ENCODE assay signal across 12 cellular contexts in the genomic region with DNA sequence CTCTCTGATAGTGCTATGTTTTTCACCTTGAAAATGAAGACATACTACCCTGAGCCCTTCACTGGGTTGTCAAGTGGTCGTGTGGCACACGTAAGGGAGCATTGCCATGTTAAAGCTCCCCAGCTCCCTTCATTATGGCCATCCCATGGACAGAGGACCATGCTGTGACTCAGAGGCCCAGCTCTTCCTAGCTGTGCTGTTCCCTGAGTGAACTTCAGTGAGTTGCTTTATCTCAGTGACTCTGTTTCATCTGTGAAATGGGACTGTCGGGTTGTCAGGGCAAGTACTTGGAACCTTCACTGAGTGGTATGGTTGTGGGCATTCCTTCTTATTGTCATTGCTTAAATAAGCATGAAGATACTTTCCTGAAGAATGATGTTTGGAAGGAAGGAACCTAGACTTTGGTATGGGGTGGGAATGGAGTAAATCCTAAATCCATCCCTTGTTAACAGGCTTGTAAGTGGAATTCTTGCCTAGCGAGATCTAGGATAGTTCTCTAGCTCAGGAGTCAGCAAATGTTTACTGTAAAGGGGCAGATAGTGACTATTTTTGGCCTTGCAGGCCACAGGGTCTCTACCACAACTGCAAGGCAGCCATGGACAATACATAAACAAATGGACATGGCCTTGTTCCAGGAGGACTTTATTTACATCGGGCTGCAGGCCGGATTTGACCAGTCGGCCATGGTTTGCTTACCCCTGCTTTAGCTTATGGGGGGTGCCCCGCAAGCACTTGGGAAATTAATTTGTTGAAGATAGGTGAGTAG.
DNase-seq lines count a peak whose midpoint lies in the region; ATAC-seq and TF ChIP-seq lines count a peak whose summit lies in the region.
"Had no signal": no experiment of that assay in that cellular context is flagged by ENCODE, and none has a peak within 500 bp of the region (broad histone marks: within the 10 kb centered on the region; RNA-seq: fewer than 3 reads in every experiment).

No MANE protein-coding gene starts in this region.

- intact Hi-C loops in cardiac septum (cut with DNase I): no loop called here
- intact Hi-C loops in vagina (cut with DNase I): no loop called here
- intact Hi-C loops in lower lobe of right lung (cut with DNase I): no loop called here

- H3K4me3 Mint-ChIP-seq in osteocyte (ENCODE audit: unreplicated experiment): no peak overlapping the region
- H3K4me3 Mint-ChIP-seq: activated CD4-positive, alpha-beta T cell treated with anti-CD3 and anti-CD28 coated beads, Interleukin-2, amount 10 ng/mL, durations not matched to agents 24 days and 14 days; activated T-cell treated with anti-CD3 and anti-CD28 coated beads, Interleukin-2, amount 50 U/mL, for 72 hours had no signal

- WGBS in esophagus, 2 donors: 83 to 87% methylated on average over 8 of the region's 8 CpGs

- H3K27ac ChIP-seq in right atrium auricular region (no peak overlapping the region), esophagus (ENCODE audit: low read depth in 2 of 2, low read length in 1 of 2) (peak overlapping the region; percentile 69 to 75), vagina (peak overlapping the region; percentile 84), lower lobe of right lung (no peak overlapping the region)

- TF ChIP-seq CTCF in right atrium auricular region (IDR thresholded peaks at IDR 0.05) (no peak), osteocyte (IDR thresholded peaks at IDR 0.05) (no peak), vagina (IDR thresholded peaks at IDR 0.05) (no peak), lower lobe of right lung (IDR thresholded peaks at IDR 0.05) (no peak)

- H3K9me3 ChIP-seq in right atrium auricular region: no peaks in the 10 kb centered on the region
- H3K9me3 ChIP-seq in esophagus (ENCODE audit: control insufficient read depth in 2 of 2, insufficient read depth in 1 of 2, low read depth in 1 of 2, low read length in 1 of 2): no peaks in the 10 kb centered on the region
- H3K9me3 ChIP-seq in vagina: no peaks in the 10 kb centered on the region
- no peaks in the 10 kb centered on the region for H3K9me3 ChIP-seq in lower lobe of right lung
- H3K9me3 ChIP-seq: body of pancreas had no signal

- H3K27me3 Mint-ChIP-seq in osteocyte (ENCODE audit: unreplicated experiment): no peaks in the 10 kb centered on the region
- H3K27me3 Mint-ChIP-seq: activated CD4-positive, alpha-beta T cell treated with anti-CD3 and anti-CD28 coated beads, Interleukin-2, amount 10 ng/mL, durations not matched to agents 24 days and 14 days had no signal

- no peaks in the 10 kb centered on the region for H3K36me3 ChIP-seq in right atrium auricular region
- H3K36me3 ChIP-seq in esophagus (ENCODE audit: control insufficient read depth in 2 of 2, insufficient read depth in 2 of 2, low read length in 1 of 2): no peaks in the 10 kb centered on the region
- H3K36me3 ChIP-seq in vagina: no peaks in the 10 kb centered on the region
- H3K36me3 ChIP-seq in lower lobe of right lung: no peaks in the 10 kb centered on the region

- H3K27me3 ChIP-seq in right atrium auricular region (no peaks in the 10 kb centered on the region), esophagus (ENCODE audit: control insufficient read depth in 1 of 2, insufficient read depth in 2 of 2, low read length in 2 of 2) (no peaks in the 10 kb centered on the region), vagina (no peaks in the 10 kb centered on the region), lower lobe of right lung (ENCODE audit: low read depth) (no peaks in the 10 kb centered on the region)
- H3K27me3 ChIP-seq: body of pancreas had no signal

- peak; percentile 40 for DNase-seq in right atrium auricular region (ENCODE audit: low spot score)
- DNase-seq in cardiac septum (ENCODE audit: low spot score): no peak
- DNase-seq in osteocyte (ENCODE audit: extremely low spot score, unreplicated experiment): no peak
- peak in 1 of 2 donors; percentile 74 for DNase-seq in vagina (ENCODE audit: extremely low spot score in 2 of 2)
- DNase-seq in lower lobe of right lung: no peak
- no peak for DNase-seq in SK-N-DZ (ENCODE audit: low spot score)
- no peak for DNase-seq in NCI-H2196 treated with DMSO at 0.1 percent for 48 hours (lab: John Stamatoyannopoulos, UW; ENCODE audit: unreplicated experiment)
- DNase-seq: activated CD4-positive, alpha-beta T cell treated with anti-CD3 and anti-CD28 coated beads, Interleukin-2, amount 10 ng/mL, durations not matched to agents 24 days and 14 days; activated T-cell treated with anti-CD3 and anti-CD28 coated beads, Interleukin-2, amount 50 U/mL, for 72 hours; stimulated activated CD4-positive, alpha-beta T cell treated with anti-CD3 and anti-CD28 coated beads, Interleukin-12 subunit alpha, Interleukin-12 subunit beta, amount 100 ng/mL, for 4 hours had no signal

- TF ChIP-seq POLR2A in vagina (IDR thresholded peaks at IDR 0.05): no peak

- H3K4me1 ChIP-seq in right atrium auricular region (peaks cover 0 to 49% of the 10 kb centered on the region in 2 donors), esophagus (ENCODE audit: control insufficient read depth in 2 of 2, insufficient read depth in 2 of 2, low read length in 1 of 2) (peaks cover 6 to 28% of the 10 kb centered on the region in 2 donors), vagina (peaks cover 87% of the 10 kb centered on the region), lower lobe of right lung (peaks cover 59% of the 10 kb centered on the region)

- no peak for ATAC-seq in lower lobe of right lung
- ATAC-seq: activated T-cell treated with anti-CD3 and anti-CD28 coated beads, Interleukin-2, amount 50 U/mL, for 72 hours; body of pancreas had no signal

- peaks cover 47% of the 10 kb centered on the region for H3K4me1 Mint-ChIP-seq in osteocyte (ENCODE audit: unreplicated experiment)

- H3K27ac Mint-ChIP-seq in osteocyte (ENCODE audit: unreplicated experiment): peak overlapping the region; percentile 72
- H3K27ac Mint-ChIP-seq: activated CD4-positive, alpha-beta T cell treated with anti-CD3 and anti-CD28 coated beads, Interleukin-2, amount 10 ng/mL, durations not matched to agents 24 days and 14 days; activated T-cell treated with anti-CD3 and anti-CD28 coated beads, Interleukin-2, amount 50 U/mL, for 72 hours had no signal

- H3K4me3 ChIP-seq in right atrium auricular region: no peak overlapping the region
- H3K4me3 ChIP-seq in esophagus (ENCODE audit: low read depth in 1 of 2, low read length in 2 of 2): no peak overlapping the region
- no peak overlapping the region for H3K4me3 ChIP-seq in vagina
- H3K4me3 ChIP-seq in lower lobe of right lung: no peak overlapping the region
- H3K4me3 ChIP-seq: body of pancreas had no signal

- no peaks in the 10 kb centered on the region for H3K36me3 Mint-ChIP-seq in osteocyte (ENCODE audit: unreplicated experiment)

- no peaks in the 10 kb centered on the region for H3K9me3 Mint-ChIP-seq in osteocyte (ENCODE audit: unreplicated experiment)
- H3K9me3 Mint-ChIP-seq: activated CD4-positive, alpha-beta T cell treated with anti-CD3 and anti-CD28 coated beads, Interleukin-2, amount 10 ng/mL, durations not matched to agents 24 days and 14 days; activated T-cell treated with anti-CD3 and anti-CD28 coated beads, Interleukin-2, amount 50 U/mL, for 72 hours had no signal

Comparison
In these comparisons a context has a peak if more than half of its experiments do, and no peak if none do; other contexts are left out.
1. H3K27ac ChIP-seq: peak in esophagus (2 of 2) and vagina (single experiment); none in right atrium auricular region (0 of 2) and lower lobe of right lung (single experiment).